Comparison of ENCODE assay signal across 13 cellular contexts in the genomic region with DNA sequence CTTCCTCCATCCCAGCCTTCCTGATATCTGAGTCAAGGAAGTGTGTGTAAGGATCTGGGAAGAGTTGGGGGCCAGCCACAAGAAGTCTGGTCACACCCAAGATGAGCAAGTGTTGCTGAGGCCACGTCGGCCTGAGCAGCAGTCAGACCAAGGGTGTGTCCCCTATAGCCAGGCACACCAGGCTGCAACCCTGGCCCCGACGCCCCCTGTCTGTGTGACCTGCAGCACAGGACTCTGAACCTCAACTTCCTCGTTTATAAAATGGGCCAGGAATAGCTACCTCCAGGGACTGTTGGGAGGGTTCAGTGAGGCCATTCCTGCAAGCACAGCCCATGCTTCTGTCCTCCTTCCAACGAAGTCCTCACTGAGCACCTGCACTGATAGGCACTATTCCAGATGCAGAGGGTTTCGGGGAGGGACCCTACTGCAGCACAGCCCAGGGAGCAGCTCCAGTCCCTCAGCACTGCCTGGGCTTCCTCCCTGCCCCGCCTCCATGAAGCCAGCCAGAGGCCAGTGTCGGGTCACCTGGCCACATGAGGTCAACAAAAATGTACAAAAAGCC. TPM values are rescaled to one million over a fixed set of nuclear protein-coding genes. Genes with fewer than 3 reads are reported as not detected.
A peak's percentile ranks its signal among the peaks of the same experiment; 100 is the strongest.
DNase-seq lines count a peak whose midpoint lies in the region; ATAC-seq and TF ChIP-seq lines count a peak whose summit lies in the region.
"Had no signal": no experiment of that assay in that cellular context is flagged by ENCODE, and none has a peak within 500 bp of the region (broad histone marks: within the 10 kb centered on the region; RNA-seq: fewer than 3 reads in every experiment).

No MANE protein-coding gene starts in this region.

- H2AFZ ChIP-seq in ACC112 (ENCODE audit: low read length, unreplicated experiment), result peak overlapping the region; percentile 49
- H2AFZ ChIP-seq in osteoblast (ENCODE audit: low read length), result no peak overlapping the region

- peak overlapping the region; percentile 69 for H3K27ac ChIP-seq in ACC112 (ENCODE audit: low read depth, low read length)
- H3K27ac ChIP-seq in ascending aorta, result peak overlapping the region; percentile 60 to 82
- peak overlapping the region; percentile 56 to 95 (median 84) for H3K27ac ChIP-seq in heart right ventricle
- H3K27ac ChIP-seq in osteoblast (ENCODE audit: low read depth, low read length), result no peak overlapping the region

- in situ Hi-C loops in KBM-7 (cut with MboI; ENCODE audit: low pct_unique_long_range_greater_than_20kb, low sequenced_read_pairs), result no loop called here

- intact Hi-C loops in ascending aorta (cut with DNase I), result no loop called here
- intact Hi-C loops in heart right ventricle (cut with DNase I), result no loop called here

- WGBS in heart right ventricle, 2 donors, result 19 to 20% methylated on average over 9 of the region's 9 CpGs

- H4K20me1 ChIP-seq in osteoblast (ENCODE audit: insufficient read depth, low read length), result peaks cover 4% of the 10 kb centered on the region

- H3K79me2 ChIP-seq in ACC112 (ENCODE audit: control insufficient read depth, insufficient read depth, low read length, unreplicated experiment), result no peaks in the 10 kb centered on the region
- H3K79me2 ChIP-seq in osteoblast (ENCODE audit: insufficient read depth, low read length), result no peaks in the 10 kb centered on the region

- peaks cover 3% of the 10 kb centered on the region; the same call in 1 of the 2 replicates for H3K27me3 ChIP-seq in ACC112 (ENCODE audit: insufficient read depth, low read length)
- no peaks in the 10 kb centered on the region for H3K27me3 ChIP-seq in ascending aorta
- H3K27me3 ChIP-seq in heart right ventricle, result peaks cover 0 to 35% (median 0%) of the 10 kb centered on the region in 7 donors
- peaks cover 41% of the 10 kb centered on the region for H3K27me3 ChIP-seq in osteoblast (ENCODE audit: insufficient read depth, low read length)
- H3K27me3 ChIP-seq: vagina had no signal

- H3K4me2 ChIP-seq in osteoblast (ENCODE audit: insufficient read depth, low read length), result no peak overlapping the region

- H3K4me3 ChIP-seq in ACC112 (ENCODE audit: low read depth, low read length) (no peak overlapping the region), ascending aorta (no peak overlapping the region), heart right ventricle (peak overlapping the region in 2 of 10 donors; percentile 12 to 15), osteoblast (ENCODE audit: insufficient read depth, low read length) (no peak overlapping the region)
- H3K4me3 ChIP-seq: vagina had no signal

- ATAC-seq in heart right ventricle (peak; percentile 14 to 58 (median 26)), GM19324 (IDR thresholded peaks at IDR 0.05; ENCODE audit: low FRiP score, unreplicated experiment) (no peak), HG03378 (IDR thresholded peaks at IDR 0.05; ENCODE audit: unreplicated experiment) (no peak)

- peaks cover 19% of the 10 kb centered on the region for H3K4me1 ChIP-seq in ACC112 (ENCODE audit: control insufficient read depth, insufficient read depth, low read length, unreplicated experiment)
- peaks cover 43 to 76% of the 10 kb centered on the region in 2 donors for H3K4me1 ChIP-seq in ascending aorta
- H3K4me1 ChIP-seq in heart right ventricle, result peaks cover 70 to 97% (median 92%) of the 10 kb centered on the region in 9 donors
- no peaks in the 10 kb centered on the region for H3K4me1 ChIP-seq in osteoblast (ENCODE audit: insufficient read depth, low read length)

- no peaks in the 10 kb centered on the region for H3K9me3 ChIP-seq in ascending aorta
- H3K9me3 ChIP-seq in heart right ventricle, result no peaks in the 10 kb centered on the region
- H3K9me3 ChIP-seq in osteoblast (ENCODE audit: low read depth, low read length), result no peaks in the 10 kb centered on the region
- H3K9me3 ChIP-seq: vagina had no signal

- 0 out of 2 replicates have a peak, but pooled peaks cover 3% of the 10 kb centered on the region for H3K36me3 ChIP-seq in ACC112 (ENCODE audit: insufficient read depth, low read length)
- H3K36me3 ChIP-seq in ascending aorta, result peaks cover 4 to 12% of the 10 kb centered on the region in 2 donors
- H3K36me3 ChIP-seq in heart right ventricle, result peaks cover 0 to 28% (median 2%) of the 10 kb centered on the region in 9 donors
- H3K36me3 ChIP-seq in osteoblast (ENCODE audit: insufficient read depth, low read length), result no peaks in the 10 kb centered on the region
- H3K36me3 ChIP-seq: vagina had no signal

- DNase-seq in ascending aorta (ENCODE audit: low spot score in 2 of 2) (peak in 1 of 2 donors; percentile 72), heart right ventricle (peak in 1 of 2 donors; percentile 59), osteoblast (ENCODE audit: insufficient read length, low spot score, missing footprints) (peak; percentile 97), KBM-7 (no peak), DMS 273 (lab: John Stamatoyannopoulos, UW; ENCODE audit: unreplicated experiment) (no peak)
- DNase-seq: effector CD8-positive, alpha-beta T cell; NCI-H446; T1000 had no signal

- TF ChIP-seq CTCF in ascending aorta (IDR thresholded peaks at IDR 0.05) (no peak), heart right ventricle (IDR thresholded peaks at IDR 0.05) (peak in 5 of 9 donors; percentile 18 to 43 (median 32)), osteoblast (IDR thresholded peaks at IDR 0.05; ENCODE audit: extremely low read depth, low read depth, low read length) (no peak)

RNA-seq across cellular contexts. Expression of gene LIMS2, which starts 13.3 kb away (rescaled TPM):
- total RNA-seq in ascending aorta (169 TPM), heart right ventricle (100 to 1,000 TPM; 150 to 285 (median 160) TPM), osteoblast (11.2 and 14.8 TPM in 2 replicates)
- polyA plus RNA-seq in heart right ventricle, result 100 to 1,000 TPM; 148 to 687 TPM

RNA-seq across cellular contexts. Expression of gene GPR17, which starts 16.1 kb away (rescaled TPM):
- not detected for total RNA-seq in ascending aorta
- total RNA-seq in heart right ventricle, result under 1 TPM in 6 of 10 donors, not detected in 4; 0.22 to 0.59 (median 0.46) TPM
- 10 to 100 TPM in 1 of 2 donors, under 1 TPM in 1; 0.28 to 16.5 TPM for polyA plus RNA-seq in heart right ventricle
- not detected in 2 replicates for total RNA-seq in osteoblast
- total RNA-seq: mononuclear cell, vagina had no signal

RNA-seq across cellular contexts. Expression of gene SFT2D3, which starts 39.3 kb away (rescaled TPM):
- total RNA-seq in ascending aorta (8.3 TPM), heart right ventricle (1 to 10 TPM; 2.2 to 4.0 (median 3.4) TPM), osteoblast (5.8 and 6.5 TPM in 2 replicates)
- 1 to 10 TPM; 2.8 to 5.6 TPM for polyA plus RNA-seq in heart right ventricle

Comparison
In these comparisons a context has a peak if more than half of its experiments do, and no peak if none do; other contexts are left out.
1. CTCF ChIP-seq: peak in heart right ventricle (5 of 9); none in ascending aorta (0 of 3) and osteoblast (single experiment).
2. ATAC-seq: peak in heart right ventricle (8 of 8); none in GM19324 (single experiment) and HG03378 (single experiment).